Comparison of ENCODE assay signal across 8 cellular contexts in genomic region chr1:119647734-119648619, GRCh38.
DNase-seq lines count a peak whose midpoint lies in the region; ATAC-seq lines count a peak whose summit lies in the region.

Gene ZNF697, minus strand, starts transcription at chr1:119648266. Its CDS starts 22,166 bp downstream, at chr1:119626100.

- ATAC-seq in HG02610 (IDR thresholded peaks at IDR 0.05; ENCODE audit: unreplicated experiment) = peak; percentile 83

- DNase-seq in activated CD8-positive, alpha-beta memory T cell treated with anti-CD3 and anti-CD28 coated beads for 24 hours = peak; percentile 79
- DNase-seq in activated CD8-positive, alpha-beta memory T cell treated with anti-CD3 and anti-CD28 coated beads, Interleukin-2, amount 50 U/mL, for 4 hours = no peak
- DNase-seq in NCI-H1092 treated with DMSO at 0.1 percent for 48 hours (lab: John Stamatoyannopoulos, UW) (peak; percentile 94), SKM-1 treated with dmso at 0.1 percent for 144 hours (lab: John Stamatoyannopoulos, UW; ENCODE audit: unreplicated experiment) (peak; percentile 80), cerebellar cortex (ENCODE audit: low spot score) (peak; percentile 97), iris pigment epithelial cell (ENCODE audit: low read depth) (peak; percentile 98)

- H3K27ac ChIP-seq in skin epidermis = peak within 1 kb of the TSS; percentile 36 to 95 (median 86)

- H3K4me3 ChIP-seq in skin epidermis = peak within 1 kb of the TSS; percentile 70 to 83 (median 78)
